Comparison of ENCODE assay signal across 11 cellular contexts in the genomic region with DNA sequence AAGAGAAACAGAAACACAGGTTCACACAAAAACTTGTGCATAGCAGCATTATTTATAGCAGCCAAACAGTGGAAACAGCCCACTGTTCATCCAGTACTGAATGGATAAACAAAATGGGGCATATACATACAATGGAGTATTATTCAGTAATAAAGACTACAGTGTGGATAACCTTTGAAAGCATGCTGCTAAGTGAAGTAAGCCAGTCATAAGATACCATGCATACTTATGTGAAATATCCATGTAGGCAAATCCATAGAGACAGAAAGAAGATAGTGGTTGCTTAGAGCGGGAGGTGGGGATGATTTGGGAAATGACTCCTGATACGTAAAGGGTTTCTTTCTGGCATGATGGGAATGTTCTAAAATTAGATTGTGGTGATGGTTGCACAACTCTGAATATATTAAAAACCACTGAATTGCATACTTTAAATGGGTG.
DNase-seq lines count a peak whose midpoint lies in the region; ATAC-seq and TF ChIP-seq lines count a peak whose summit lies in the region.
"Had no signal": no experiment of that assay in that cellular context is flagged by ENCODE, and none has a peak within 500 bp of the region (broad histone marks: within the 10 kb centered on the region; RNA-seq: fewer than 3 reads in every experiment).

No MANE protein-coding gene starts in this region.

- H3K27ac ChIP-seq in ACC112 (ENCODE audit: low read depth, low read length): peak overlapping the region; percentile 89

- peaks cover 53% of the 10 kb centered on the region for H3K4me1 ChIP-seq in ACC112 (ENCODE audit: control insufficient read depth, insufficient read depth, low read length, unreplicated experiment)

- CTCF ChIA-PET in Calu3 (lab: Charles Lee): no interaction called here

- DNase-seq in RPMI7951 (ENCODE audit: low read depth) (peak; percentile 70), fibroblast of mammary gland (ENCODE audit: low read depth) (peak; percentile 93), omental fat pad (ENCODE audit: low spot score) (no peak), GDM1 (lab: John Stamatoyannopoulos, UW) (no peak), Calu3 (no peak)
- no peak for DNase-seq in activated CD8-positive, alpha-beta memory T cell treated with anti-CD3 and anti-CD28 coated beads, Interleukin-2, amount 50 U/mL, for 4 hours
- DNase-seq in stimulated activated CD4-positive, alpha-beta T cell treated with anti-CD3 and anti-CD28 coated beads, Interleukin-4, amount 100 ng/mL, for 1 hour: no peak
- DNase-seq: activated T-cell treated with anti-CD3 and anti-CD28 coated beads for 4 hours, lower lobe of right lung, T-helper 17 cell had no signal

- H3K27me3 Mint-ChIP-seq in Calu3 (ENCODE audit: unreplicated experiment): no peaks in the 10 kb centered on the region
- H3K27me3 Mint-ChIP-seq: T-helper 17 cell had no signal

- H3K27ac Mint-ChIP-seq in Calu3 (ENCODE audit: unreplicated experiment): no peak overlapping the region
- H3K27ac Mint-ChIP-seq: T-helper 17 cell had no signal

- intact Hi-C loops in Calu3 (cut with micrococcal nuclease; ENCODE audit: unreplicated experiment): no loop called here

- no peaks in the 10 kb centered on the region for H3K36me3 ChIP-seq in ACC112 (ENCODE audit: insufficient read depth, low read length)
- H3K36me3 ChIP-seq: lower lobe of right lung had no signal

- H3K4me3 Mint-ChIP-seq in Calu3 (ENCODE audit: low read depth, unreplicated experiment): no peak overlapping the region
- H3K4me3 Mint-ChIP-seq: T-helper 17 cell had no signal

- H2AFZ ChIP-seq in ACC112 (ENCODE audit: low read length, unreplicated experiment): no peak overlapping the region

- no peaks in the 10 kb centered on the region for H3K9me3 Mint-ChIP-seq in Calu3 (ENCODE audit: low read depth, unreplicated experiment)

- TF ChIP-seq CTCF in fibroblast of mammary gland (conservative IDR thresholded peaks at IDR 0.05; ENCODE audit: control insufficient read depth, insufficient read depth, low read depth, low read length): no peak
- no peak for TF ChIP-seq CTCF in omental fat pad (IDR thresholded peaks at IDR 0.05)
- no peak for TF ChIP-seq CTCF in Calu3 (IDR thresholded peaks at IDR 0.05; ENCODE audit: unreplicated experiment)

- BruUV-seq in Calu3 (replicated peaks; lab: Mats Ljungman, UMichigan): no TSS peak

- no peaks in the 10 kb centered on the region for H3K4me1 Mint-ChIP-seq in Calu3 (ENCODE audit: low read depth, unreplicated experiment)

- ATAC-seq in omental fat pad (ENCODE audit: low FRiP score): peak; percentile 30
- ATAC-seq: T-helper 17 cell had no signal

- H3K36me3 Mint-ChIP-seq in Calu3 (ENCODE audit: insufficient read depth, unreplicated experiment): no peaks in the 10 kb centered on the region

- peak overlapping the region; percentile 59; the same call in 1 of the 2 replicates for H3K4me3 ChIP-seq in ACC112 (ENCODE audit: low read depth, low read length)
- H3K4me3 ChIP-seq in fibroblast of mammary gland (ENCODE audit: control insufficient read depth, low read depth, low read length): no peak overlapping the region
- H3K4me3 ChIP-seq: lower lobe of right lung had no signal

- no peaks in the 10 kb centered on the region for H3K27me3 ChIP-seq in ACC112 (ENCODE audit: insufficient read depth, low read length)

- peaks cover 10% of the 10 kb centered on the region for H3K79me2 ChIP-seq in ACC112 (ENCODE audit: control insufficient read depth, insufficient read depth, low read length, unreplicated experiment)

Comparison
In these comparisons a context has a peak if more than half of its experiments do, and no peak if none do; other contexts are left out.
1. DNase-seq: peak in RPMI7951 (single experiment) and fibroblast of mammary gland (single experiment); none in omental fat pad (single experiment), GDM1 (single experiment), activated CD8-positive, alpha-beta memory T cell treated with anti-CD3 and anti-CD28 coated beads, Interleukin-2, amount 50 U/mL, for 4 hours (single experiment), stimulated activated CD4-positive, alpha-beta T cell treated with anti-CD3 and anti-CD28 coated beads, Interleukin-4, amount 100 ng/mL, for 1 hour (single experiment) and Calu3 (single experiment).